In the genomic region with DNA sequence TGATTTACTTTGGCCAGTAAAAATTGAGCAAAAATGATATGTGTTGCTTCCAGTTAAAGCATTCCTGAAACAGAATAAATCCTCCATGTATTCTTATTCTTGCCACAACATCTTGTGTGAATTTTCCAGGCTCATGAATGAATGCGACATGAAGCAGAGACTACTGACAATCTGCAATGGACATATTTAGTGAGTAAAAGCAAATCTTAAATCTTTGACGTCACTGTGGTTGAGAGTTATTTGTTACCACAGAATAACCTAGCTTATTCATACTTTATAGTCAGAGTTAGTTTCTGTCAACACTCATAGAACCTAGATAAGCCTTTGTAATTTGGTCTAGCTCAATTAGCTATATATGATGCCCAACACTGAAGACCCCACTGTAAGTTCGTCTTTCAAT, we compare ENCODE assay signal across 12 cellular contexts.
DNase-seq lines count a peak whose midpoint lies in the region; ATAC-seq and TF ChIP-seq lines count a peak whose summit lies in the region.
"Had no signal": no experiment of that assay in that cellular context is flagged by ENCODE, and none has a peak within 500 bp of the region (broad histone marks: within the 10 kb centered on the region; RNA-seq: fewer than 3 reads in every experiment).

No MANE protein-coding gene starts in this region.

- WGBS in GM23248 (ENCODE audit: low coverage in 1 of 2, low lambda C conversion rate in 2 of 2, missing lambda C conversion rate in 2 of 2), 2 experiments, result 32 to 33% methylated on average over 3 of the region's 3 CpGs

- H3K9ac ChIP-seq in GM23248, result no peak overlapping the region
- H3K9ac ChIP-seq: BLaER1 had no signal

- H4K20me1 ChIP-seq in GM23248 (ENCODE audit: insufficient read depth), result no peaks in the 10 kb centered on the region
- H4K20me1 ChIP-seq: BLaER1 had no signal

- H2AFZ ChIP-seq in GM23248, result no peak overlapping the region
- H2AFZ ChIP-seq: GM23338 had no signal

- no peak overlapping the region for H3K4me2 ChIP-seq in GM23248 (ENCODE audit: unreplicated experiment)
- H3K4me2 ChIP-seq: BLaER1, GM23338 had no signal

- H3K79me2 ChIP-seq in GM23248 (ENCODE audit: insufficient read depth), result no peaks in the 10 kb centered on the region

- H3K4me1 ChIP-seq in GM23248 (ENCODE audit: insufficient read depth), result no peaks in the 10 kb centered on the region
- H3K4me1 ChIP-seq: BLaER1 had no signal

- no peak for ATAC-seq in GM18858 (IDR thresholded peaks at IDR 0.05; ENCODE audit: unreplicated experiment)
- ATAC-seq: GM12878, GM23338 had no signal

- H3K4me3 ChIP-seq in GM23248, result no peak overlapping the region
- H3K4me3 ChIP-seq in fibroblast of mammary gland (ENCODE audit: control insufficient read depth, low read depth, low read length), result no peak overlapping the region
- H3K4me3 ChIP-seq: BLaER1, GM12878, GM23338 had no signal

- H3F3A ChIP-seq in GM23248 (ENCODE audit: insufficient read depth), result no peaks in the 10 kb centered on the region

- no peaks in the 10 kb centered on the region for H3K9me2 ChIP-seq in GM23248 (ENCODE audit: insufficient read depth)

- no peaks in the 10 kb centered on the region for H3K9me3 ChIP-seq in GM23248 (ENCODE audit: low read depth)
- H3K9me3 ChIP-seq: BLaER1 had no signal

- H3K9me3 Mint-ChIP-seq in mesothelial cell of epicardium, result peaks cover 6% of the 10 kb centered on the region
- H3K9me3 Mint-ChIP-seq: GM23338 had no signal

- H3K36me3 Mint-ChIP-seq in mesothelial cell of epicardium, result no peaks in the 10 kb centered on the region
- H3K36me3 Mint-ChIP-seq: CD8-positive, alpha-beta memory T cell had no signal

- peak; percentile 1 for DNase-seq in GM23248
- DNase-seq in SK-MEL-5 (ENCODE audit: low read depth, low spot score), result peak; percentile 5
- DNase-seq in fibroblast of mammary gland (ENCODE audit: low read depth), result peak; percentile 49
- DNase-seq in mesothelial cell of epicardium (ENCODE audit: low spot score in 2 of 2, unreplicated experiment in 2 of 2), result no peak
- DNase-seq in NAMALWA (ENCODE audit: low spot score), result no peak
- DNase-seq: AML-193; CD8-positive, alpha-beta memory T cell; H7 had no signal

- in situ Hi-C loops in GM23248 (cut with MboI), result no loop called here
- in situ Hi-C loops in SK-MEL-5 (cut with HindIII; ENCODE audit: low pct_unique_long_range_greater_than_20kb, low sequenced_read_pairs), result no loop called here

- H3K27me3 Mint-ChIP-seq in mesothelial cell of epicardium (ENCODE audit: low read depth), result no peaks in the 10 kb centered on the region
- H3K27me3 Mint-ChIP-seq: CD8-positive, alpha-beta memory T cell had no signal

- TF ChIP-seq CTCF in fibroblast of mammary gland (conservative IDR thresholded peaks at IDR 0.05; ENCODE audit: control insufficient read depth, insufficient read depth, low read depth, low read length) (no peak), mesothelial cell of epicardium (IDR thresholded peaks at IDR 0.05; ENCODE audit: unreplicated experiment) (no peak)

- H3K27ac ChIP-seq in GM23248, result no peak overlapping the region
- H3K27ac ChIP-seq: BLaER1 had no signal

- no peak overlapping the region for H3K27ac Mint-ChIP-seq in mesothelial cell of epicardium
- H3K27ac Mint-ChIP-seq: CD8-positive, alpha-beta memory T cell; GM23338 had no signal

- no peaks in the 10 kb centered on the region for H3K4me1 Mint-ChIP-seq in mesothelial cell of epicardium
- H3K4me1 Mint-ChIP-seq: CD8-positive, alpha-beta memory T cell; GM23338 had no signal

- no peaks in the 10 kb centered on the region for H3K27me3 ChIP-seq in GM23248 (replicated peaks; ENCODE audit: insufficient read depth)
- H3K27me3 ChIP-seq: BLaER1 had no signal

- H3K4me3 Mint-ChIP-seq in mesothelial cell of epicardium, result no peak overlapping the region
- H3K4me3 Mint-ChIP-seq: CD8-positive, alpha-beta memory T cell; GM23338 had no signal

- H3K36me3 ChIP-seq in GM23248 (ENCODE audit: low read depth), result no peaks in the 10 kb centered on the region
- H3K36me3 ChIP-seq: BLaER1 had no signal

Comparison
In these comparisons a context has a peak if more than half of its experiments do, and no peak if none do; other contexts are left out.
1. DNase-seq: peak in GM23248 (single experiment), SK-MEL-5 (single experiment) and fibroblast of mammary gland (single experiment); none in mesothelial cell of epicardium (0 of 2) and NAMALWA (single experiment).